Comparison of ENCODE assay signal across 31 cellular contexts in genomic region chr4:86233090-86233489, GRCh38.
"Had no signal": no experiment of that assay in that cellular context is flagged by ENCODE, and none has a peak within 500 bp of the region (broad histone marks: within the 10 kb centered on the region; RNA-seq: fewer than 3 reads in every experiment).

No MANE protein-coding gene starts in this region.

- H3K4me1 ChIP-seq: parathyroid adenoma, psoas muscle, stomach, thyroid gland, upper lobe of right lung had no signal

- H3K9me3 Mint-ChIP-seq: activated naive CD4-positive, alpha-beta T cell treated with anti-CD3 and anti-CD28 coated beads, Interleukin-2, amount 50 U/mL, for 24 hours had no signal

- H3K27ac ChIP-seq: parathyroid adenoma, psoas muscle, stomach, thyroid gland, upper lobe of right lung had no signal

- H3K36me3 ChIP-seq: stomach, thyroid gland, upper lobe of right lung had no signal

- H2AFZ ChIP-seq: parathyroid adenoma had no signal

- H3K9ac ChIP-seq: parathyroid adenoma had no signal

- H3K36me3 Mint-ChIP-seq: activated CD8-positive, alpha-beta memory T cell treated with anti-CD3 and anti-CD28 coated beads, Interleukin-2, amount 10 ng/mL, durations not matched to agents 7 days and 5 days; activated naive CD4-positive, alpha-beta T cell treated with anti-CD3 and anti-CD28 coated beads, Interleukin-2, amount 50 U/mL, for 24 hours; memory B cell; naive B cell; stimulated activated naive B cell treated with anti-CD40 and anti-IgM and Interleukin-4, amounts not matched to agents 10 μg/mL and 1 μg/mL and 100 μg/mL, for 72 hours had no signal

- H3K27me3 Mint-ChIP-seq: activated B cell treated with CpG ODN at 0.5 μM for 24 hours; activated CD4-positive, alpha-beta T cell treated with anti-CD3 and anti-CD28 coated beads for 36 hours; activated CD8-positive, alpha-beta memory T cell treated with anti-CD3 and anti-CD28 coated beads, Interleukin-2, amount 10 ng/mL, durations not matched to agents 7 days and 5 days; activated naive CD4-positive, alpha-beta T cell treated with anti-CD3 and anti-CD28 coated beads, Interleukin-2, amount 50 U/mL, for 24 hours; activated naive CD8-positive, alpha-beta T cell treated with anti-CD3 and anti-CD28 coated beads, Interleukin-2, amount 50 U/mL, for 24 hours; central memory CD8-positive, alpha-beta T cell; memory B cell; naive B cell; stimulated activated naive B cell treated with anti-CD40 and anti-IgM and Interleukin-4, amounts not matched to agents 10 μg/mL and 1 μg/mL and 100 μg/mL, for 72 hours; T-helper 17 cell had no signal

- H3K79me2 ChIP-seq: parathyroid adenoma had no signal

- FAIRE-seq: colon, endothelial cell of umbilical vein, kidney had no signal

- H3K27ac Mint-ChIP-seq: activated B cell treated with CpG ODN at 0.5 μM for 24 hours; activated CD4-positive, alpha-beta T cell treated with anti-CD3 and anti-CD28 coated beads for 36 hours; activated CD8-positive, alpha-beta memory T cell treated with anti-CD3 and anti-CD28 coated beads, Interleukin-2, amount 10 ng/mL, durations not matched to agents 7 days and 5 days; activated CD8-positive, alpha-beta T cell treated with anti-CD3 and anti-CD28 coated beads, Interleukin-2, amount 10 ng/mL, durations not matched to agents 7 days and 5 days; activated naive CD4-positive, alpha-beta T cell treated with anti-CD3 and anti-CD28 coated beads, Interleukin-2, amount 50 U/mL, for 24 hours; activated naive CD8-positive, alpha-beta T cell treated with anti-CD3 and anti-CD28 coated beads, Interleukin-2, amount 50 U/mL, for 24 hours; activated T-helper 2 cell treated with anti-CD3 and anti-CD28 coated beads, Interferon-gamma antibody, Interleukin-2, Interleukin-4, amounts not matched to agents 10 μg/mL and 5 μg/mL and 100 μg/mL, durations not matched to agents 14 hours and 24 hours and 36 hours; memory B cell; naive B cell; nephron progenitor cell; stimulated activated naive B cell treated with anti-CD40 and anti-IgM and Interleukin-4, amounts not matched to agents 10 μg/mL and 1 μg/mL and 100 μg/mL, for 72 hours; T-helper 17 cell had no signal

- H3K4me1 Mint-ChIP-seq: activated B cell treated with CpG ODN at 0.5 μM for 24 hours; activated CD4-positive, alpha-beta T cell treated with anti-CD3 and anti-CD28 coated beads for 36 hours; activated CD8-positive, alpha-beta memory T cell treated with anti-CD3 and anti-CD28 coated beads, Interleukin-2, amount 10 ng/mL, durations not matched to agents 7 days and 5 days; activated naive CD4-positive, alpha-beta T cell treated with anti-CD3 and anti-CD28 coated beads, Interleukin-2, amount 50 U/mL, for 24 hours; activated naive CD8-positive, alpha-beta T cell treated with anti-CD3 and anti-CD28 coated beads, Interleukin-2, amount 50 U/mL, for 24 hours; central memory CD8-positive, alpha-beta T cell; memory B cell; naive B cell; nephron progenitor cell; stimulated activated naive B cell treated with anti-CD40 and anti-IgM and Interleukin-4, amounts not matched to agents 10 μg/mL and 1 μg/mL and 100 μg/mL, for 72 hours; T-helper 17 cell had no signal

- H3K4me3 Mint-ChIP-seq: activated B cell treated with CpG ODN at 0.5 μM for 24 hours; activated CD4-positive, alpha-beta T cell treated with anti-CD3 and anti-CD28 coated beads for 36 hours; activated CD8-positive, alpha-beta memory T cell treated with anti-CD3 and anti-CD28 coated beads, Interleukin-2, amount 10 ng/mL, durations not matched to agents 7 days and 5 days; activated CD8-positive, alpha-beta T cell treated with anti-CD3 and anti-CD28 coated beads, Interleukin-2, amount 10 ng/mL, durations not matched to agents 7 days and 5 days; activated naive CD4-positive, alpha-beta T cell treated with anti-CD3 and anti-CD28 coated beads, Interleukin-2, amount 50 U/mL, for 24 hours; activated naive CD8-positive, alpha-beta T cell treated with anti-CD3 and anti-CD28 coated beads, Interleukin-2, amount 50 U/mL, for 24 hours; central memory CD8-positive, alpha-beta T cell; memory B cell; naive B cell; nephron progenitor cell; stimulated activated naive B cell treated with anti-CD40 and anti-IgM and Interleukin-4, amounts not matched to agents 10 μg/mL and 1 μg/mL and 100 μg/mL, for 72 hours; T-helper 17 cell had no signal

- ATAC-seq: activated CD4-positive, alpha-beta T cell treated with anti-CD3 and anti-CD28 coated beads for 36 hours; activated CD8-positive, alpha-beta memory T cell treated with anti-CD3 and anti-CD28 coated beads, Interleukin-2, amount 10 ng/mL, durations not matched to agents 7 days and 5 days; activated CD8-positive, alpha-beta T cell treated with anti-CD3 and anti-CD28 coated beads, Interleukin-2, amount 10 ng/mL, durations not matched to agents 7 days and 5 days; activated naive CD8-positive, alpha-beta T cell treated with anti-CD3 and anti-CD28 coated beads, Interleukin-2, amount 50 U/mL, for 24 hours; esophagus mucosa; left colon; psoas muscle; stimulated activated naive B cell treated with anti-CD40 and anti-IgM and Interleukin-4, amounts not matched to agents 10 μg/mL and 1 μg/mL and 100 μg/mL, for 72 hours; T-helper 17 cell; upper lobe of right lung had no signal

- H3K4me3 ChIP-seq: psoas muscle, stomach, thyroid gland, upper lobe of right lung had no signal

- H3K27me3 ChIP-seq: stomach, thyroid gland, upper lobe of right lung had no signal

- H3K9me3 ChIP-seq: thyroid gland had no signal

- DNase-seq: activated B cell treated with CpG ODN at 0.5 μM for 24 hours; activated CD4-positive, alpha-beta T cell treated with anti-CD3 and anti-CD28 coated beads for 36 hours; activated CD8-positive, alpha-beta memory T cell treated with anti-CD3 and anti-CD28 coated beads, Interleukin-2, amount 10 ng/mL, durations not matched to agents 7 days and 5 days; activated CD8-positive, alpha-beta T cell treated with anti-CD3 and anti-CD28 coated beads, Interleukin-2, amount 10 ng/mL, durations not matched to agents 7 days and 5 days; activated naive CD8-positive, alpha-beta T cell treated with anti-CD3 and anti-CD28 coated beads, Interleukin-2, amount 50 U/mL, for 24 hours; activated T-cell treated with anti-CD3 and anti-CD28 coated beads, Interleukin-2, amount 50 U/mL, for 48 hours; amygdala; dermis blood vessel endothelial cell; effector memory CD4-positive, alpha-beta T cell; head of caudate nucleus; hippocampal formation; kidney; left colon; naive B cell; nephron progenitor cell; psoas muscle; stimulated activated CD4-positive, alpha-beta T cell treated with anti-CD3 and anti-CD28 coated beads, Interleukin-15, amount 100 ng/mL, for 24 hours; stimulated activated CD4-positive, alpha-beta T cell treated with anti-CD3 and anti-CD28 coated beads, Interleukin-2, amount 100 ng/mL, for 24 hours; stimulated activated naive B cell treated with anti-CD40 and anti-IgM and Interleukin-4, amounts not matched to agents 10 μg/mL and 1 μg/mL and 100 μg/mL, for 72 hours; stomach; T-helper 17 cell; thyroid gland; upper lobe of right lung had no signal
